25 cellular contexts compared by ENCODE assay signal in the genomic region with DNA sequence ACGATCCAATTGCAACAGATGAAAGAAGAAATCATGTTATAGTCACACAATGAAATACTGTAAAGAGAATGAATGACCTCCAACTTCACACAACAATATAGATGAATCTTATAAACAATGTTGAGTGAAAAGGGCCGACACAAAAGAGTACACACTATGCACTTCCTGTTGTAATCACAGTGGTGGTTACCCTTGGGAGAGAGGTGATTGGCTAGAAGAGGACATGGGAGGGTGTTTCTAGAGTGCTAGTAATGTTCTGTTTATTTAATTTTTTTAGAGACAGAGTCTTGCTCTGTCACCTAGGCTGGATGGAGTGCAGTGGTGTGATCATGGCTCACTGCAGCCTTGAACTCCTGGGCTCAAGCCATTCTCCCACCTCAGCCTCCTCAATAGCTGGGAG.
DNase-seq lines count a peak whose midpoint lies in the region; ATAC-seq and TF ChIP-seq lines count a peak whose summit lies in the region.
"Had no signal": no experiment of that assay in that cellular context is flagged by ENCODE, and none has a peak within 500 bp of the region (broad histone marks: within the 10 kb centered on the region; RNA-seq: fewer than 3 reads in every experiment).

No MANE protein-coding gene starts in this region.

- peak overlapping the region; percentile 7 to 24 for H3K27ac Mint-ChIP-seq in stimulated activated naive CD8-positive, alpha-beta T cell treated with anti-CD3 and anti-CD28 coated beads, Interleukin-15, amount 100 ng/mL, for 72 hours
- peak overlapping the region; percentile 53 for H3K27ac Mint-ChIP-seq in neural crest cell (ENCODE audit: unreplicated experiment)
- H3K27ac Mint-ChIP-seq: GM23338 had no signal

- no peaks in the 10 kb centered on the region for H3K9me3 ChIP-seq in esophagus squamous epithelium
- H3K9me3 ChIP-seq: MG63 had no signal

- no peak for ATAC-seq in stimulated activated naive CD8-positive, alpha-beta T cell treated with anti-CD3 and anti-CD28 coated beads, Interleukin-15, amount 100 ng/mL, for 72 hours
- ATAC-seq in stimulated activated naive CD8-positive, alpha-beta T cell treated with anti-CD3 and anti-CD28 coated beads, Interleukin-15, Interleukin-2, amounts not matched to agents 100 U/mL and 50 U/mL, for 24 hours: no peak
- ATAC-seq in GM18520 (IDR thresholded peaks at IDR 0.05; ENCODE audit: unreplicated experiment): no peak
- ATAC-seq: GM23338, HCT116 had no signal

- H3K27me3 Mint-ChIP-seq in stimulated activated naive CD8-positive, alpha-beta T cell treated with anti-CD3 and anti-CD28 coated beads, Interleukin-15, amount 100 ng/mL, for 72 hours: no peaks in the 10 kb centered on the region
- no peaks in the 10 kb centered on the region for H3K27me3 Mint-ChIP-seq in neural crest cell (ENCODE audit: low read depth)

- H3K27ac ChIP-seq in esophagus squamous epithelium: no peak overlapping the region
- H3K27ac ChIP-seq: PC-9, RWPE1, SK-N-MC had no signal

- no peaks in the 10 kb centered on the region for H3K27me3 ChIP-seq in esophagus squamous epithelium
- H3K27me3 ChIP-seq: MG63 had no signal

- peaks cover 4% of the 10 kb centered on the region for H3K36me3 Mint-ChIP-seq in neural crest cell (ENCODE audit: low read depth)

- no peaks in the 10 kb centered on the region for H3K4me1 ChIP-seq in esophagus squamous epithelium

- 54 to 73% methylated on average over 2 of the region's 2 CpGs for WGBS in esophagus squamous epithelium, 2 donors

- peak; percentile 8 to 41 for DNase-seq in NCI-H2081 (lab: John Stamatoyannopoulos, UW)
- DNase-seq in NCI-H2081 treated with DMSO at 0.1 percent for 48 hours (lab: John Stamatoyannopoulos, UW): no peak
- no peak for DNase-seq in stimulated activated naive CD8-positive, alpha-beta T cell treated with anti-CD3 and anti-CD28 coated beads, Interleukin-15, amount 100 ng/mL, for 72 hours
- DNase-seq in stimulated activated naive CD8-positive, alpha-beta T cell treated with anti-CD3 and anti-CD28 coated beads, Interleukin-15, Interleukin-2, amounts not matched to agents 100 U/mL and 50 U/mL, for 24 hours: no peak
- DNase-seq in NCI-H69 (lab: John Stamatoyannopoulos, UW): peak; percentile 22
- no peak for DNase-seq in neural crest cell (ENCODE audit: low read depth, low spot score)
- DNase-seq in esophagus squamous epithelium (lab: John Stamatoyannopoulos, UW): no peak
- DNase-seq: 8988T, AML-193, C1 segment of cervical spinal cord, DMS79 treated with DMSO at 0.1 percent for 48 hours, MG63, NCI-H1048, NCI-H1417 treated with DMSO at 0.1 percent for 48 hours, NCI-H187, NCI-H2227 treated with DMSO at 0.1 percent for 48 hours, NCI-H510A, NCI-H748 treated with DMSO at 0.1 percent for 48 hours, PC-9, SHP77 treated with DMSO at 0.1 percent for 48 hours had no signal

- peaks cover 0 to 95% (median 10%) of the 10 kb centered on the region in 3 donors for H3K36me3 ChIP-seq in esophagus squamous epithelium
- H3K36me3 ChIP-seq: MG63 had no signal

- no peak overlapping the region for H3K4me3 ChIP-seq in esophagus squamous epithelium
- H3K4me3 ChIP-seq: GM23338, MG63, PC-9, SK-N-MC had no signal

- intact Hi-C loops in esophagus squamous epithelium (cut with DNase I): no loop called here

- no peaks in the 10 kb centered on the region for H3K4me1 Mint-ChIP-seq in stimulated activated naive CD8-positive, alpha-beta T cell treated with anti-CD3 and anti-CD28 coated beads, Interleukin-15, amount 100 ng/mL, for 72 hours
- no peaks in the 10 kb centered on the region for H3K4me1 Mint-ChIP-seq in neural crest cell
- H3K4me1 Mint-ChIP-seq: GM23338 had no signal

- no peak overlapping the region for H3K4me3 Mint-ChIP-seq in stimulated activated naive CD8-positive, alpha-beta T cell treated with anti-CD3 and anti-CD28 coated beads, Interleukin-15, amount 100 ng/mL, for 72 hours
- no peak overlapping the region for H3K4me3 Mint-ChIP-seq in neural crest cell
- H3K4me3 Mint-ChIP-seq: GM23338 had no signal

- no peaks in the 10 kb centered on the region for H3K9me3 Mint-ChIP-seq in stimulated activated naive CD8-positive, alpha-beta T cell treated with anti-CD3 and anti-CD28 coated beads, Interleukin-15, amount 100 ng/mL, for 72 hours
- H3K9me3 Mint-ChIP-seq in neural crest cell: no peaks in the 10 kb centered on the region
- H3K9me3 Mint-ChIP-seq: GM23338 had no signal

- no peak for TF ChIP-seq POLR2A in esophagus squamous epithelium (IDR thresholded peaks at IDR 0.05)

- TF ChIP-seq CTCF in neural crest cell (conservative IDR thresholded peaks at IDR 0.05) (no peak), esophagus squamous epithelium (IDR thresholded peaks at IDR 0.05) (no peak)

Comparison
In these comparisons a context has a peak if more than half of its experiments do, and no peak if none do; other contexts are left out.
1. DNase-seq: peak in NCI-H2081 (2 of 2) and NCI-H69 (single experiment); none in NCI-H2081 treated with DMSO at 0.1 percent for 48 hours (single experiment), stimulated activated naive CD8-positive, alpha-beta T cell treated with anti-CD3 and anti-CD28 coated beads, Interleukin-15, amount 100 ng/mL, for 72 hours (0 of 2), stimulated activated naive CD8-positive, alpha-beta T cell treated with anti-CD3 and anti-CD28 coated beads, Interleukin-15, Interleukin-2, amounts not matched to agents 100 U/mL and 50 U/mL, for 24 hours (single experiment), neural crest cell (single experiment) and esophagus squamous epithelium (single experiment).